ENCODE assay signal across 18 cellular contexts in genomic region chr16:25041437-25041836, GRCh38. TPM values are rescaled to one million over a fixed set of nuclear protein-coding genes. Genes with fewer than 3 reads are reported as not detected.
DNase-seq lines count a peak whose midpoint lies in the region; ATAC-seq, FAIRE-seq and TF ChIP-seq lines count a peak whose summit lies in the region.
"Had no signal": no experiment of that assay in that cellular context is flagged by ENCODE, and none has a peak within 500 bp of the region (broad histone marks: within the 10 kb centered on the region; RNA-seq: fewer than 3 reads in every experiment).

No MANE protein-coding gene starts in this region.

- no peaks in the 10 kb centered on the region; the same call in 1 of the 2 replicates for H3K23me2 ChIP-seq in H1 (ENCODE audit: low read depth, low read length)

- no peak overlapping the region for H3K4me2 ChIP-seq in HepG2 (ENCODE audit: low read depth, low read length)
- H3K4me2 ChIP-seq in OCI-LY7 (ENCODE audit: low read length) = no peak overlapping the region
- no peak overlapping the region for H3K4me2 ChIP-seq in H1 (ENCODE audit: insufficient read depth in 1 of 2, low read depth in 2 of 2, low read length in 2 of 2)
- H3K4me2 ChIP-seq: KMS-11 had no signal

- H3K14ac ChIP-seq in H1 (ENCODE audit: insufficient read length) = no peak overlapping the region

- H2BK5ac ChIP-seq in H1 (ENCODE audit: low read depth, low read length) = no peak overlapping the region

- no peak overlapping the region for H2BK15ac ChIP-seq in H1 (ENCODE audit: low read length)

- H3K27me3 ChIP-seq in HepG2 (ENCODE audit: control insufficient read depth in 1 of 2, insufficient read depth in 2 of 2, low read length in 2 of 2) = peaks cover 2 to 23% of the 10 kb centered on the region in 2 experiments; a peak in 4 of 5 replicates
- no peaks in the 10 kb centered on the region for H3K27me3 ChIP-seq in right lobe of liver
- H3K27me3 ChIP-seq in H1 (replicated peaks in 1 of 4; ENCODE audit: control insufficient read depth in 3 of 4, extremely low read depth in 1 of 4, insufficient read depth in 3 of 4, low read length in 3 of 4) = no peaks in the 10 kb centered on the region
- H3K27me3 ChIP-seq in MG63 = no peaks in the 10 kb centered on the region

- TF ChIP-seq POLR2A in HepG2 (IDR thresholded peaks at IDR 0.05; ENCODE audit: insufficient read depth in 1 of 2, low read depth in 2 of 2, low read length in 2 of 2) = no peak
- no peak for TF ChIP-seq POLR2A in right lobe of liver (IDR thresholded peaks at IDR 0.05)
- no peak for TF ChIP-seq POLR2A in H1 (IDR thresholded peaks at IDR 0.05; ENCODE audit: control extremely low read depth in 1 of 2, low read depth in 2 of 2, low read length in 2 of 2)

- H3K4me1 ChIP-seq in HepG2 (ENCODE audit: insufficient read depth, low read length) (peaks cover 14% of the 10 kb centered on the region), right lobe of liver (no peaks in the 10 kb centered on the region), OCI-LY7 (ENCODE audit: insufficient read depth, low read length, poor library complexity, severe bottlenecking) (peaks cover 45% of the 10 kb centered on the region), H1 (replicated peaks in 1 of 4; ENCODE audit: control insufficient read depth in 3 of 4, insufficient read depth in 4 of 4, low read length in 3 of 4) (no peaks in the 10 kb centered on the region)

- H4K20me1 ChIP-seq in HepG2 (ENCODE audit: insufficient read depth, low read length) (no peaks in the 10 kb centered on the region), OCI-LY7 (ENCODE audit: insufficient read depth, low read length) (no peaks in the 10 kb centered on the region), H1 (replicated peaks in 1 of 2; ENCODE audit: control insufficient read depth in 1 of 2, insufficient read depth in 2 of 2, low read length in 2 of 2) (no peaks in the 10 kb centered on the region)

- H2AK5ac ChIP-seq in H1 (ENCODE audit: low read depth, low read length) = no peak overlapping the region

- TF ChIP-seq EP300 in HepG2 (IDR thresholded peaks at IDR 0.05; ENCODE audit: low read depth in 2 of 2, low read length in 2 of 2) = no peak
- TF ChIP-seq EP300 in HepG2 (CRISPR knock-in tag; IDR thresholded peaks at IDR 0.05; ENCODE audit: borderline replicate concordance) = no peak
- TF ChIP-seq EP300 in H1 (IDR thresholded peaks at IDR 0.05; ENCODE audit: borderline replicate concordance in 1 of 2, low read depth in 2 of 2, low read length in 2 of 2) = no peak

- in situ Hi-C loops in HepG2 (cut with HindIII; ENCODE audit: extremely low pct_ligation_motif_present, low pct_unique_long_range_greater_than_20kb) = no loop called here

- no peak for DNase-seq in HepG2 (ENCODE audit: low spot score)
- DNase-seq in right lobe of liver = no peak
- DNase-seq in OCI-LY7 (ENCODE audit: low spot score) = no peak
- DNase-seq in H1 (ENCODE audit: low read depth in 1 of 2, low spot score in 2 of 2) = no peak
- no peak for DNase-seq in nucleus accumbens (lab: John Stamatoyannopoulos, UW)
- DNase-seq in MG63 = no peak
- DNase-seq: 8988T; ACHN; C1 segment of cervical spinal cord; CD4-positive, alpha-beta memory T cell; DMS79; GDM1; HCEC 1CT; HFFc6 had no signal

- H3K9me2 ChIP-seq in OCI-LY7 (ENCODE audit: insufficient read depth, low read length) = no peaks in the 10 kb centered on the region

- POLR2A ChIA-PET in HepG2 (lab: Yijun Ruan, JAX) (no interaction called here), OCI-LY7 (lab: Charles Lee) (no interaction called here), H1 (lab: Charles Lee; ENCODE audit: partially characterized antibody) (interaction anchor here (0.7 to 1.4 kb wide), 2 partner anchors 19 to 26 kb away, joined by 3 to 5 read pairs; partner anchors contain the start of gene ARHGAP17)

- H3K27ac ChIP-seq in HepG2 (ENCODE audit: extremely low read length, insufficient read depth, low read length) (no peak overlapping the region), right lobe of liver (no peak overlapping the region), OCI-LY7 (ENCODE audit: low read depth, low read length, poor library complexity, severe bottlenecking) (no peak overlapping the region), H1 (ENCODE audit: low read depth, low read length) (no peak overlapping the region)
- H3K27ac ChIP-seq: HL-60, KMS-11 had no signal

- H3K9me3 ChIP-seq in HepG2 (ENCODE audit: low read length) = no peaks in the 10 kb centered on the region
- no peaks in the 10 kb centered on the region for H3K9me3 ChIP-seq in right lobe of liver
- no peaks in the 10 kb centered on the region for H3K9me3 ChIP-seq in OCI-LY7 (ENCODE audit: low read length)
- no peaks in the 10 kb centered on the region for H3K9me3 ChIP-seq in H1 (ENCODE audit: insufficient read depth in 2 of 2, low read depth in 1 of 2, low read length in 1 of 2)
- no peaks in the 10 kb centered on the region for H3K9me3 ChIP-seq in MG63

- no peaks in the 10 kb centered on the region for H3K36me3 ChIP-seq in HepG2 (replicated peaks in 1 of 2; ENCODE audit: control insufficient read depth in 1 of 2, insufficient read depth in 2 of 2, low read length in 2 of 2)
- no peaks in the 10 kb centered on the region for H3K36me3 ChIP-seq in right lobe of liver
- H3K36me3 ChIP-seq in OCI-LY7 (ENCODE audit: insufficient read depth, low read length) = no peaks in the 10 kb centered on the region
- no peaks in the 10 kb centered on the region for H3K36me3 ChIP-seq in H1 (ENCODE audit: control insufficient read depth in 2 of 4, insufficient read depth in 4 of 4, low read length in 3 of 4)
- H3K36me3 ChIP-seq in MG63 = no peaks in the 10 kb centered on the region

- no peak overlapping the region for H2AFZ ChIP-seq in HepG2 (ENCODE audit: low read length)
- peak overlapping the region; percentile 56; the same call in 1 of the 2 replicates for H2AFZ ChIP-seq in OCI-LY7 (ENCODE audit: low read length)
- no peak overlapping the region for H2AFZ ChIP-seq in H1 (ENCODE audit: low read length)

- H4K8ac ChIP-seq in H1 (ENCODE audit: extremely low read depth, insufficient read depth, low read length) = no peak overlapping the region

- H3K23ac ChIP-seq in H1 (ENCODE audit: insufficient read length) = no peak overlapping the region

- 35% methylated on average over 3 of the region's 3 CpGs for WGBS in HepG2 (ENCODE audit: low lambda C conversion rate)
- WGBS in right lobe of liver (ENCODE audit: insufficient coverage, low coverage, low lambda C conversion rate, missing lambda C conversion rate) = 73% methylated on average over 3 of the region's 3 CpGs
- WGBS in H1 (ENCODE audit: extremely low coverage in 1 of 2, insufficient coverage in 1 of 2, insufficient read length in 1 of 2, insufficient replicate concordance in 2 of 2, low coverage in 1 of 2, low lambda C conversion rate in 2 of 2, missing lambda C conversion rate in 1 of 2), 2 experiments = 96% methylated on average over 3 of the region's 3 CpGs; no CpG with 5 or more reads in 1 of the 2 experiments

- H3K79me1 ChIP-seq in H1 (ENCODE audit: low read depth, low read length) = no peaks in the 10 kb centered on the region

- H3K9ac ChIP-seq in HepG2 (ENCODE audit: insufficient read depth, low read depth, low read length) = no peak overlapping the region
- no peak overlapping the region for H3K9ac ChIP-seq in H1 (replicated peaks in 1 of 4; ENCODE audit: extremely low read depth in 1 of 4, low read depth in 3 of 4, low read length in 3 of 4)
- H3K9ac ChIP-seq: KMS-11 had no signal

- H4K5ac ChIP-seq in H1 (ENCODE audit: insufficient read length, low read depth, low read length) = no peak overlapping the region

- no peak overlapping the region for H2BK120ac ChIP-seq in H1 (replicated peaks; ENCODE audit: low read depth, low read length)

- no peak overlapping the region for H2BK12ac ChIP-seq in H1 (ENCODE audit: low read depth, low read length)

- BruUV-seq in HepG2 (replicated peaks; lab: Mats Ljungman, UMichigan) (no TSS peak), OCI-LY7 (replicated peaks; lab: Mats Ljungman, UMichigan) (no TSS peak)

- FAIRE-seq in HepG2 (lab: Jason Lieb, UNC) (no peak), H1 (lab: Jason Lieb, UNC) (no peak)
- FAIRE-seq: GM19239 had no signal

- no peak overlapping the region for H2BK20ac ChIP-seq in H1 (ENCODE audit: low read length)

- CTCF ChIA-PET in HepG2 (lab: Yijun Ruan, JAX; ENCODE audit: low intra/inter-chr PET ratio, low total read pairs) = no interaction called here
- CTCF ChIA-PET in OCI-LY7 (lab: Charles Lee; ENCODE audit: unreplicated experiment) = no interaction called here
- CTCF ChIA-PET in H1 (lab: Charles Lee; ENCODE audit: partially characterized antibody) = interaction anchor here (1.2 kb wide), 1 partner anchor 15 kb away, joined by 3 read pairs; no protein-coding TSS in a partner anchor

- H3K79me2 ChIP-seq in HepG2 (ENCODE audit: insufficient read depth, low read length) (no peaks in the 10 kb centered on the region), OCI-LY7 (ENCODE audit: insufficient read depth, low read depth, low read length) (no peaks in the 10 kb centered on the region), H1 (ENCODE audit: control insufficient read depth in 1 of 2, insufficient read depth in 2 of 2, low read length in 2 of 2) (no peaks in the 10 kb centered on the region)

- no peak for ATAC-seq in HepG2
- ATAC-seq in right lobe of liver = no peak
- no peak for ATAC-seq in HG03097 (IDR thresholded peaks at IDR 0.05; ENCODE audit: low FRiP score, unreplicated experiment)

- H3K18ac ChIP-seq in H1 (ENCODE audit: extremely low read depth, low read length) = no peak overlapping the region

- intact Hi-C loops in HepG2 (cut with micrococcal nuclease; ENCODE audit: unreplicated experiment) (no loop called here), right lobe of liver (cut with DNase I) (no loop called here), OCI-LY7 (cut with micrococcal nuclease; ENCODE audit: unreplicated experiment) (no loop called here)

- TF ChIP-seq CTCF in HepG2 (CRISPR knock-in tag; IDR thresholded peaks at IDR 0.05) (no peak), right lobe of liver (IDR thresholded peaks at IDR 0.05) (no peak), OCI-LY7 (conservative IDR thresholded peaks at IDR 0.05; ENCODE audit: low read length) (no peak), H1 (IDR thresholded peaks at IDR 0.05; ENCODE audit: control extremely low read depth in 1 of 3, insufficient read depth in 1 of 3, low read depth in 1 of 3, low read length in 3 of 3) (no peak)

- no peak for TF ChIP-seq RAD21 in HepG2 (CRISPR knock-in tag; IDR thresholded peaks at IDR 0.05)
- TF ChIP-seq RAD21 in H1 (IDR thresholded peaks at IDR 0.05 in 1 of 2, conservative IDR thresholded peaks at IDR 0.05 in 1 of 2; ENCODE audit: low read depth in 2 of 2, low read length in 2 of 2) = no peak

- no peak overlapping the region for H3K56ac ChIP-seq in H1 (replicated peaks; ENCODE audit: insufficient read length, low read depth, low read length)

- no peak overlapping the region for H3K4ac ChIP-seq in H1 (replicated peaks; ENCODE audit: insufficient read length, low read depth, low read length)

- H3K4me3 ChIP-seq in HepG2 (replicated peaks in 1 of 3; ENCODE audit: insufficient read depth in 1 of 3, low read depth in 2 of 3, low read length in 3 of 3) = no peak overlapping the region
- H3K4me3 ChIP-seq in right lobe of liver = no peak overlapping the region
- no peak overlapping the region for H3K4me3 ChIP-seq in OCI-LY7 (ENCODE audit: low read depth, low read length, poor library complexity, severe bottlenecking)
- no peak overlapping the region for H3K4me3 ChIP-seq in H1 (ENCODE audit: extremely low read depth in 1 of 4, insufficient read depth in 2 of 4, low read depth in 3 of 4, low read length in 4 of 4)
- H3K4me3 ChIP-seq in MG63 = no peak overlapping the region

- H4K91ac ChIP-seq in H1 (replicated peaks; ENCODE audit: insufficient read length, low read length) = no peak overlapping the region

RNA-seq across cellular contexts. Expression of gene ARHGAP17, which starts 26.3 kb away (rescaled TPM):
- total RNA-seq in HepG2 (2016; rRNA removed; fragmentation: Illumina TruSeq; extraction: Trizol) (24.6 and 43.8 TPM in 2 replicates), right lobe of liver (10 to 100 TPM; 20.9 to 33.9 (median 26.3) TPM), OCI-LY7 (2022) (89.3 and 95.1 TPM in 2 replicates)
- 13.5 and 14.6 TPM in 2 replicates for total RNA-seq in HepG2 (2016; cell fraction: cytosol; rRNA removed; fragmentation: Illumina TruSeq; extraction: Trizol; ENCODE audit: low read depth)
- 22.9 and 34.1 TPM in 2 replicates for total RNA-seq in HepG2 (2016; cell fraction: insoluble cytoplasmic fraction; rRNA removed; fragmentation: Illumina TruSeq; extraction: Trizol)
- 38.2 and 42.2 TPM in 2 replicates for total RNA-seq in HepG2 (2016; cell fraction: membrane; rRNA removed; fragmentation: Illumina TruSeq; extraction: Trizol)
- total RNA-seq in HepG2 (2016; cell fraction: nucleus; rRNA removed; fragmentation: Illumina TruSeq; extraction: Trizol) = 51.5 and 56.4 TPM in 2 replicates
- polyA plus RNA-seq in HepG2 (2011; rRNA removed) (18.7 and 20.8 TPM in 2 replicates), H1 (2011; rRNA removed) (28.5 and 37.7 TPM in 2 replicates)
- polyA plus RNA-seq in HepG2 (2011; cell fraction: cytosol; rRNA removed) = 12.9 and 15.6 TPM in 2 replicates
- 45.1 and 48.7 TPM in 2 replicates for polyA plus RNA-seq in HepG2 (2011; cell fraction: nucleus; rRNA removed)
- polyA plus RNA-seq in HepG2 (2012) = 43.9 and 44.3 TPM in 2 replicates
- polyA plus RNA-seq in HepG2 (2016; cell fraction: cytosol; fragmentation: Illumina TruSeq; extraction: Trizol; ENCODE audit: low read depth) = 13.4 and 14.4 TPM in 2 replicates
- 50.2 and 64.9 TPM in 2 replicates for polyA plus RNA-seq in HepG2 (2016; cell fraction: insoluble cytoplasmic fraction; fragmentation: Illumina TruSeq; extraction: Trizol; ENCODE audit: low read depth)
- polyA plus RNA-seq in HepG2 (2016; cell fraction: membrane; fragmentation: Illumina TruSeq; extraction: Trizol; ENCODE audit: low read depth) = 28.7 and 35.1 TPM in 2 replicates
- 76.7 and 80.0 TPM in 2 replicates for polyA plus RNA-seq in HepG2 (2016; cell fraction: nucleus; fragmentation: Illumina TruSeq; extraction: Trizol; ENCODE audit: insufficient read depth, low read depth)
- 32.6 and 34.6 TPM in 2 replicates for polyA minus RNA-seq in HepG2 (2011; rRNA and poly(A)+ RNA removed; ENCODE audit: low replicate concordance)
- 25.9 and 33.1 TPM in 2 replicates for polyA minus RNA-seq in HepG2 (2011; cell fraction: cytosol; rRNA and poly(A)+ RNA removed)
- 83.6 and 90.6 TPM in 2 replicates for polyA minus RNA-seq in HepG2 (2011; cell fraction: nucleus; rRNA and poly(A)+ RNA removed)
- 31.4 and 37.1 TPM in 2 replicates for total RNA-seq in OCI-LY7 (2014; rRNA removed; shearing (Covaris generic))
- 91.4 and 93.2 TPM in 2 replicates for total RNA-seq in H1 (2021; fragmentation: NEBNext Ultra II Directional; extraction: Animal tissue kit (Norgen Biotek cat#: 25700))
- polyA plus RNA-seq in H1 (2011; cell fraction: cytosol; rRNA removed) = 20.7 TPM
- polyA plus RNA-seq in H1 (2011; cell fraction: nucleus; rRNA removed) = 39.6 TPM
- polyA plus RNA-seq in H1 (2012, experiment 1 of 2) = 48.0 to 73.9 TPM (median 59.4 TPM) in 4 replicates
- polyA plus RNA-seq in H1 (2012, experiment 2 of 2) = 45.2 TPM
- polyA plus RNA-seq in H1 (2013, experiment 1 of 2) = 50.4 TPM
- 49.7 TPM for polyA plus RNA-seq in H1 (2013, experiment 2 of 2)
- 54.1 and 54.2 TPM in 2 replicates for polyA minus RNA-seq in H1 (2011; rRNA and poly(A)+ RNA removed)
- polyA minus RNA-seq in H1 (2011; cell fraction: cytosol; rRNA and poly(A)+ RNA removed) = 41.5 TPM
- 45.1 TPM for polyA minus RNA-seq in H1 (2011; cell fraction: nucleus; rRNA and poly(A)+ RNA removed)
- 17.5 and 36.1 TPM in 2 replicates for total RNA-seq in MG63 (2014; rRNA removed; shearing (Covaris generic); ENCODE audit: low replicate concordance)

Comparison
In these comparisons a context has a peak if more than half of its experiments do, and no peak if none do; other contexts are left out.
1. Of the 41 proteins assayed by ChIP-seq in both HepG2 and H1: peak only in HepG2: none; only in H1: none; in both: MAFK; in neither: 40.